In the genomic region with DNA sequence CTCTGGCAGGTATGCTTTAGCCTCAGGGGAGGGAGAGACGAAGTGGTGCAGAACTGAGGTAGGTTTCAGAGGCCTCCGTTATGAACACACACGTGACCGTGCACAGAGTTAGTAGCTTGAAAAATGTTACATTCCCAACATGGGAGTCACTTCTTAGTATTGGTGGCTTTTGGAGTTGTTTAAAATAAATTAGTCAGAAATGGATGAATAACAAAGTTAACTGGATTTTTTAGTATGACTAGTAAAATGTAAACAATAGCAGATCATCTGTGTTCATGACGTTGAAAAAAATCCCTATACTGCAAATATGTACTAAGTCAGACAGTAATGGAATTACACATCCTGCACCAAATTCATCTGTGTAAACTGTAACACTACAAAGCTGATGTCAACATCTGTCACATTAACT, we compare ENCODE assay signal across 15 cellular contexts.
DNase-seq lines count a peak whose midpoint lies in the region; ATAC-seq and FAIRE-seq lines count a peak whose summit lies in the region.
"Had no signal": no experiment of that assay in that cellular context is flagged by ENCODE, and none has a peak within 500 bp of the region (broad histone marks: within the 10 kb centered on the region; RNA-seq: fewer than 3 reads in every experiment).

No MANE protein-coding gene starts in this region.

- H3K27me3 ChIP-seq in skeletal muscle satellite cell (ENCODE audit: control insufficient read depth, insufficient read depth, low read length) = no peaks in the 10 kb centered on the region
- H3K27me3 ChIP-seq: ovary had no signal

- no peak overlapping the region for H3K4me3 ChIP-seq in skeletal muscle satellite cell (ENCODE audit: low read length)
- H3K4me3 ChIP-seq: ovary, SK-N-MC had no signal

- peak overlapping the region; percentile 7 for H3K9ac ChIP-seq in skeletal muscle satellite cell (ENCODE audit: low read depth, low read length)

- peaks cover 7% of the 10 kb centered on the region for H3K4me1 ChIP-seq in skeletal muscle satellite cell (ENCODE audit: control insufficient read depth, insufficient read depth, low read length)

- H3K9me3 ChIP-seq in skeletal muscle satellite cell (replicated peaks; ENCODE audit: low read length) = no peaks in the 10 kb centered on the region
- H3K9me3 ChIP-seq: ovary had no signal

- DNase-seq in GM03348 (ENCODE audit: low spot score) = peak; percentile 43
- DNase-seq in amniotic epithelial cell (ENCODE audit: low read depth) = peak; percentile 20
- peak; percentile 78 for DNase-seq in fibroblast of peridontal ligament (ENCODE audit: extremely low read depth)
- DNase-seq in T-helper 2 cell = no peak
- no peak for DNase-seq in frontal cortex (ENCODE audit: low spot score in 2 of 2)
- DNase-seq in NK-92 (lab: John Stamatoyannopoulos, UW; ENCODE audit: unreplicated experiment) = no peak
- DNase-seq: activated CD4-positive, alpha-beta memory T cell treated with anti-CD3 and anti-CD28 coated beads, Interleukin-2, amount 10 ng/mL, durations not matched to agents 7 days and 5 days; CD8-positive, alpha-beta T cell; NCI-H1694 treated with DMSO at 0.1 percent for 48 hours; NCI-H446; ovary; stimulated activated naive CD4-positive, alpha-beta T cell had no signal

- no peaks in the 10 kb centered on the region for H3K36me3 ChIP-seq in skeletal muscle satellite cell (ENCODE audit: insufficient read depth, low read length)
- H3K36me3 ChIP-seq: ovary had no signal

- H3K4me2 ChIP-seq in skeletal muscle satellite cell (ENCODE audit: low read length) = peak overlapping the region; percentile 30

- no peak for FAIRE-seq in frontal cortex (lab: Jason Lieb, UNC)

- ATAC-seq in HG03469 (IDR thresholded peaks at IDR 0.05; ENCODE audit: unreplicated experiment) = no peak
- ATAC-seq: CD8-positive, alpha-beta T cell had no signal

Comparison
In these comparisons a context has a peak if more than half of its experiments do, and no peak if none do; other contexts are left out.
1. DNase-seq: peak in GM03348 (single experiment), amniotic epithelial cell (single experiment) and fibroblast of peridontal ligament (single experiment); none in T-helper 2 cell (0 of 5), frontal cortex (0 of 2) and NK-92 (single experiment).